ENCODE assay signal across 8 cellular contexts in genomic region chr15:52331490-52332240, GRCh38. TPM values are rescaled to one million over a fixed set of nuclear protein-coding genes. Genes with fewer than 3 reads are reported as not detected.
DNase-seq lines count a peak whose midpoint lies in the region; ATAC-seq and TF ChIP-seq lines count a peak whose summit lies in the region.

No MANE protein-coding gene starts in this region.

- DNase-seq in ELR (ENCODE audit: low read depth) (peak; percentile 69), HS-27A (ENCODE audit: low read depth) (peak; percentile 24), astrocyte of the hippocampus (ENCODE audit: low read depth, low spot score) (peak; percentile 57), left lobe of liver (ENCODE audit: low spot score) (no peak), thyroid gland (no peak)
- DNase-seq in T-helper 2 cell treated with Interferon-gamma antibody and Interleukin-4, amounts not matched to agents 5 μg/mL and 100 μg/mL, for 36 hours (ENCODE audit: low spot score): peak; percentile 75
- peak; percentile 43 to 44 for DNase-seq in stimulated activated CD8-positive, alpha-beta memory T cell treated with anti-CD3 and anti-CD28 coated beads, Interleukin-7, amount 100 ng/mL, for 4 hours (ENCODE audit: low read depth in 2 of 2)

- intact Hi-C loops in thyroid gland (cut with DNase I): no loop called here

- peak overlapping the region; percentile 82 for H3K27ac Mint-ChIP-seq in T-helper 2 cell treated with Interferon-gamma antibody and Interleukin-4, amounts not matched to agents 5 μg/mL and 100 μg/mL, for 36 hours

- no peaks in the 10 kb centered on the region for H3K9me3 ChIP-seq in thyroid gland

- no peak for TF ChIP-seq POLR2A in thyroid gland (IDR thresholded peaks at IDR 0.05)

- peaks cover 34% of the 10 kb centered on the region for H3K4me1 Mint-ChIP-seq in T-helper 2 cell treated with Interferon-gamma antibody and Interleukin-4, amounts not matched to agents 5 μg/mL and 100 μg/mL, for 36 hours (ENCODE audit: low read depth)

- no peak overlapping the region for H3K4me3 ChIP-seq in thyroid gland (replicated peaks in 1 of 3)

- ATAC-seq in GM21390 (IDR thresholded peaks at IDR 0.05; ENCODE audit: unreplicated experiment) (peak; percentile 84), left lobe of liver (peak; percentile 99)

- TF ChIP-seq CTCF in thyroid gland (IDR thresholded peaks at IDR 0.05): peak in 1 of 6 experiments; percentile 22

- no peaks in the 10 kb centered on the region for H3K9me3 Mint-ChIP-seq in T-helper 2 cell treated with Interferon-gamma antibody and Interleukin-4, amounts not matched to agents 5 μg/mL and 100 μg/mL, for 36 hours

- no peaks in the 10 kb centered on the region for H3K27me3 Mint-ChIP-seq in T-helper 2 cell treated with Interferon-gamma antibody and Interleukin-4, amounts not matched to agents 5 μg/mL and 100 μg/mL, for 36 hours (ENCODE audit: low read depth)

- no peak overlapping the region for H3K27ac ChIP-seq in thyroid gland

- H3K4me1 ChIP-seq in thyroid gland: peaks cover 8 to 12% of the 10 kb centered on the region in 2 donors

- 63 to 69% methylated on average over 6 of the region's 6 CpGs for WGBS in thyroid gland, 2 donors

- H3K27me3 ChIP-seq in thyroid gland: no peaks in the 10 kb centered on the region

- H3K36me3 Mint-ChIP-seq in T-helper 2 cell treated with Interferon-gamma antibody and Interleukin-4, amounts not matched to agents 5 μg/mL and 100 μg/mL, for 36 hours (ENCODE audit: low read depth): peaks cover 37% of the 10 kb centered on the region

- H3K36me3 ChIP-seq in thyroid gland: no peaks in the 10 kb centered on the region

- H3K4me3 Mint-ChIP-seq in T-helper 2 cell treated with Interferon-gamma antibody and Interleukin-4, amounts not matched to agents 5 μg/mL and 100 μg/mL, for 36 hours: peak overlapping the region; percentile 67

RNA-seq across cellular contexts. Expression of gene MYO5C, which starts 36.1 kb away (rescaled TPM):
- total RNA-seq in left lobe of liver (6.3 TPM), thyroid gland (100 to 1,000 TPM in 2 of 4 donors, 10 to 100 TPM in 2; 84.0 to 130 (median 101) TPM)

Comparison
In these comparisons a context has a peak if more than half of its experiments do, and no peak if none do; other contexts are left out.
1. DNase-seq: peak in ELR (single experiment), HS-27A (single experiment), T-helper 2 cell treated with Interferon-gamma antibody and Interleukin-4, amounts not matched to agents 5 μg/mL and 100 μg/mL, for 36 hours (single experiment), astrocyte of the hippocampus (single experiment) and stimulated activated CD8-positive, alpha-beta memory T cell treated with anti-CD3 and anti-CD28 coated beads, Interleukin-7, amount 100 ng/mL, for 4 hours (2 of 2); none in left lobe of liver (single experiment) and thyroid gland (0 of 2).
2. RNA of gene MYO5C, which starts 36.1 kb away (total RNA-seq): 84.0 to 130 TPM in thyroid gland; 6.3 TPM in left lobe of liver (single experiment); every median in the first group is over 10 times any median in the second.